8 cellular contexts compared by ENCODE assay signal in the genomic region with DNA sequence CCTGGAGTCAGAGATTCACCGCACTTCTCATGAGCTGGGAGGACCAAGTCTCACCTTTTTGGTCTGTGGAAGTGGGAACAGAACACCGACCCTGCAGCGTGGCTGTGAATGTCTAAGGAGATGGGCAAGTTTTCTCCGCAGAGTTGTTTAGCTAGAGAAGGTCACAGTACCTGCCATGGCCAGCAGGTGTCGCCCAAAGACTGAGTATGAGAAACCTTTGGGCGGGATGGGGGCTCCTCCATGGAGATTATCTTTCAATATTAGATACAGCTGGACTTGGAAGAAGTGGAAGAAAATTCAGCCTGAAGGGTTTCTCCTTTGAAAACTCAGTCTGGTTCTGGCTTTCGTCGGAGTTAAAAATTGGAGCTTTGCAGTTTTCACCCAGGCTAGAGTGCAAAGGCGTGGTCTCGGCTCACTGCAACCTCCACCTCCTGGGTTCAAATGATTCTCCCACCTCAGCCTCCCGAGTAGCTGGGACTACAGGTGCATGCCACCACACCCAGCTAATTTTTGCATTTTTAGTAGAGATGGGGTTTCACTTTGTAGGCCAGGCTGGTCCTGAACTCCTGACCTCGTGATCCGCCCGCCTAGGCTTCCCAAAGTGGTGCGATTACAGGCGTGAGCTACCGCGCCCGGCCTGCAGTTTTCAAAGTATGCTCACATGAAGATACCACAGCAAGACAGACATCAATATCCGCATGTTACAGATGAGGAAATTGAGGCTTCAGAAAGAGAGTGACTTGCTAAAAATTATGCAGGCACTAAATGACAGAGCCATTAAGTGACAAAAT. TPM values are rescaled to one million over a fixed set of nuclear protein-coding genes. Genes with fewer than 3 reads are reported as not detected.
DNase-seq lines count a peak whose midpoint lies in the region; ATAC-seq, FAIRE-seq and TF ChIP-seq lines count a peak whose summit lies in the region.

No MANE protein-coding gene starts in this region.

- TF ChIP-seq CTCF in endothelial cell of umbilical vein (IDR thresholded peaks at IDR 0.05; ENCODE audit: extremely low read depth in 1 of 2, insufficient read depth in 1 of 2, low read depth in 1 of 2, low read length in 2 of 2), result peak; percentile 81 to 92
- TF ChIP-seq CTCF in mucosa of descending colon (IDR thresholded peaks at IDR 0.05), result peak; percentile 72

- intact Hi-C loops in endothelial cell of umbilical vein (cut with micrococcal nuclease) (loop anchor here (1.0 kb wide), 3 partner anchors 10 to 246 kb away; no protein-coding TSS in a partner anchor), mucosa of descending colon (cut with DNase I, micrococcal nuclease) (loop anchor here in 1 of 2 donors (5.0 kb wide), 1 partner anchor 380 kb away; no protein-coding TSS in a partner anchor)

- no peaks in the 10 kb centered on the region for H3K9me1 ChIP-seq in endothelial cell of umbilical vein (replicated peaks; ENCODE audit: control insufficient read depth, extremely low read depth, insufficient read depth, low read length)

- H3K9me3 ChIP-seq in endothelial cell of umbilical vein (replicated peaks; ENCODE audit: control insufficient read depth, insufficient read depth, low read length) (no peaks in the 10 kb centered on the region), mucosa of descending colon (no peaks in the 10 kb centered on the region)

- peaks cover 39 to 49% of the 10 kb centered on the region in 2 donors for H3K4me1 Mint-ChIP-seq in stimulated activated naive B cell treated with anti-CD40 and anti-IgM and Interleukin-4, amounts not matched to agents 10 μg/mL and 1 μg/mL and 100 μg/mL, for 72 hours

- H3K36me3 ChIP-seq in endothelial cell of umbilical vein (ENCODE audit: control insufficient read depth in 2 of 2, extremely low read depth in 1 of 2, insufficient read depth in 2 of 2, low read length in 2 of 2), result no peaks in the 10 kb centered on the region
- no peaks in the 10 kb centered on the region for H3K36me3 ChIP-seq in mucosa of descending colon (ENCODE audit: low read depth)

- H3K4me1 ChIP-seq in endothelial cell of umbilical vein (ENCODE audit: control insufficient read depth, extremely low read depth, insufficient read depth, low read length) (no peaks in the 10 kb centered on the region), mucosa of descending colon (ENCODE audit: low read depth) (peaks cover 23% of the 10 kb centered on the region)

- no peak overlapping the region for H3K4me3 ChIP-seq in endothelial cell of umbilical vein (replicated peaks in 1 of 3; ENCODE audit: insufficient read depth in 1 of 3, low read depth in 1 of 3, low read length in 3 of 3)
- H3K4me3 ChIP-seq in mucosa of descending colon, result no peak overlapping the region

- peak; percentile 84 for FAIRE-seq in endothelial cell of umbilical vein (lab: Jason Lieb, UNC)

- H3K27ac Mint-ChIP-seq in stimulated activated naive B cell treated with anti-CD40 and anti-IgM and Interleukin-4, amounts not matched to agents 10 μg/mL and 1 μg/mL and 100 μg/mL, for 72 hours, result no peak overlapping the region

- DNase-seq in AG20443 (ENCODE audit: low spot score) (peak; percentile 82), NCI-H774 (lab: John Stamatoyannopoulos, UW) (peak; percentile 41), endothelial cell of umbilical vein (ENCODE audit: low read depth, low spot score) (peak; percentile 47), mucosa of descending colon (peak in 2 of 3 donors; percentile 84 to 96)
- DNase-seq in activated CD8-positive, alpha-beta memory T cell treated with anti-CD3 and anti-CD28 coated beads for 24 hours, result peak; percentile 87
- DNase-seq in stimulated activated naive B cell treated with anti-CD40 and anti-IgM and Interleukin-4, amounts not matched to agents 10 μg/mL and 1 μg/mL and 100 μg/mL, for 72 hours, result no peak

- no peak for TF ChIP-seq POLR2A in endothelial cell of umbilical vein (IDR thresholded peaks at IDR 0.05; ENCODE audit: low read depth, low read length)

- no peaks in the 10 kb centered on the region for H3K27me3 Mint-ChIP-seq in stimulated activated naive B cell treated with anti-CD40 and anti-IgM and Interleukin-4, amounts not matched to agents 10 μg/mL and 1 μg/mL and 100 μg/mL, for 72 hours

- no peak overlapping the region for H3K4me2 ChIP-seq in endothelial cell of umbilical vein (ENCODE audit: insufficient read depth, low read length)

- H3K27me3 ChIP-seq in endothelial cell of umbilical vein (ENCODE audit: control insufficient read depth in 2 of 2, insufficient read depth in 2 of 2, low read length in 2 of 2), result peaks cover 1 to 5% of the 10 kb centered on the region in 2 experiments

- no peak overlapping the region for H3K27ac ChIP-seq in endothelial cell of umbilical vein (ENCODE audit: insufficient read depth, low read depth, low read length)

- H3K9ac ChIP-seq in endothelial cell of umbilical vein (replicated peaks; ENCODE audit: extremely low read depth, insufficient read depth, low read length), result no peak overlapping the region

- H3K9me3 Mint-ChIP-seq in stimulated activated naive B cell treated with anti-CD40 and anti-IgM and Interleukin-4, amounts not matched to agents 10 μg/mL and 1 μg/mL and 100 μg/mL, for 72 hours, result no peaks in the 10 kb centered on the region

- no TSS peak for BruUV-seq in endothelial cell of umbilical vein (replicated peaks; lab: Mats Ljungman, UMichigan)

- no peak overlapping the region for H3K4me3 Mint-ChIP-seq in stimulated activated naive B cell treated with anti-CD40 and anti-IgM and Interleukin-4, amounts not matched to agents 10 μg/mL and 1 μg/mL and 100 μg/mL, for 72 hours

- ATAC-seq in GM21528 (IDR thresholded peaks at IDR 0.05; ENCODE audit: low FRiP score, unreplicated experiment) (peak; percentile 50), mucosa of descending colon (peak; percentile 68), HG03108 (IDR thresholded peaks at IDR 0.05; ENCODE audit: unreplicated experiment) (no peak)
- peak; percentile 56 to 65 for ATAC-seq in stimulated activated naive B cell treated with anti-CD40 and anti-IgM and Interleukin-4, amounts not matched to agents 10 μg/mL and 1 μg/mL and 100 μg/mL, for 72 hours (replicated peaks)

- POLR2A ChIA-PET in endothelial cell of umbilical vein (lab: Charles Lee), result no interaction called here

- CTCF ChIA-PET in endothelial cell of umbilical vein (lab: Charles Lee), result interaction anchor here (0.6 to 5.1 kb wide), 38 partner anchors 9 to 882 kb away, joined by 3 to 213 read pairs (median 4); a partner anchor contains a TSS

- no peaks in the 10 kb centered on the region for H3K79me2 ChIP-seq in endothelial cell of umbilical vein (ENCODE audit: control insufficient read depth, insufficient read depth, low read length)

- H4K20me1 ChIP-seq in endothelial cell of umbilical vein (replicated peaks; ENCODE audit: control insufficient read depth, extremely low read depth, insufficient read depth, low read length), result no peaks in the 10 kb centered on the region

- H2AFZ ChIP-seq in endothelial cell of umbilical vein (ENCODE audit: low read depth, low read length), result no peak overlapping the region

- H3K36me3 Mint-ChIP-seq in stimulated activated naive B cell treated with anti-CD40 and anti-IgM and Interleukin-4, amounts not matched to agents 10 μg/mL and 1 μg/mL and 100 μg/mL, for 72 hours, result peaks cover 11 to 66% of the 10 kb centered on the region in 2 donors

- dilution Hi-C loops in endothelial cell of umbilical vein (cut with MboI; ENCODE audit: extremely low pct_ligation_motif_present, low sequenced_read_pairs), result no loop called here

TF ChIP-seq in endothelial cell of umbilical vein, 7 proteins besides CTCF, POLR2A, EP300 and RAD21:
- TF ChIP-seq, protein P1, sequence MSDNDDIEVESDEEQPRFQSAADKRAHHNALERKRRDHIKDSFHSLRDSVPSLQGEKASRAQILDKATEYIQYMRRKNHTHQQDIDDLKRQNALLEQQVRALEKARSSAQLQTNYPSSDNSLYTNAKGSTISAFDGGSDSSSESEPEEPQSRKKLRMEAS (IDR thresholded peaks at IDR 0.05; ENCODE audit: insufficient read depth, insufficient read length), result no peak
- TF ChIP-seq FOS (IDR thresholded peaks at IDR 0.05; ENCODE audit: borderline replicate concordance, insufficient read depth, low read length) (no peak), POLR2AphosphoS5 (IDR thresholded peaks at IDR 0.05; ENCODE audit: insufficient read depth, low read depth, low read length) (no peak), JUN (IDR thresholded peaks at IDR 0.05; ENCODE audit: borderline replicate concordance, insufficient read depth, insufficient read length, low read depth) (no peak), GATA2 (IDR thresholded peaks at IDR 0.05; ENCODE audit: insufficient read depth, insufficient read length, low read depth, low read length) (no peak), MYC (IDR thresholded peaks at IDR 0.05; ENCODE audit: low read depth, low read length) (no peak), EZH2 (IDR thresholded peaks at IDR 0.05; ENCODE audit: borderline replicate concordance, low read depth, low read length, severe bottlenecking) (no peak)

RNA-seq across cellular contexts. Expression of a gene that starts 10.7 kb away (rescaled TPM):
- not detected in 2 replicates for total RNA-seq in endothelial cell of umbilical vein
- not detected in 2 replicates for polyA plus RNA-seq in endothelial cell of umbilical vein
- not detected in 2 replicates for polyA plus RNA-seq in endothelial cell of umbilical vein (2011; cell fraction: cytosol; rRNA removed)
- not detected in 2 replicates for polyA plus RNA-seq in endothelial cell of umbilical vein (2011; cell fraction: nucleus; rRNA removed)
- polyA plus RNA-seq in endothelial cell of umbilical vein (2012), result not detected in 2 replicates
- polyA minus RNA-seq in endothelial cell of umbilical vein, result not detected in 2 replicates
- polyA minus RNA-seq in endothelial cell of umbilical vein (2011; cell fraction: cytosol; rRNA and poly(A)+ RNA removed), result not detected
- not detected in 2 replicates for polyA minus RNA-seq in endothelial cell of umbilical vein (2011; cell fraction: nucleus; rRNA and poly(A)+ RNA removed)
- 1 to 10 TPM; 5.0 to 5.5 (median 5.3) TPM for total RNA-seq in mucosa of descending colon

RNA-seq across cellular contexts. Expression of a gene that starts 16.9 kb away (rescaled TPM):
- total RNA-seq in endothelial cell of umbilical vein, result 0.72 and 1.8 TPM in 2 replicates
- 0.99 and 1.9 TPM in 2 replicates for polyA plus RNA-seq in endothelial cell of umbilical vein
- 1.1 TPM in 2 replicates for polyA plus RNA-seq in endothelial cell of umbilical vein (2011; cell fraction: cytosol; rRNA removed)
- 0.24 and 0.48 TPM in 2 replicates for polyA plus RNA-seq in endothelial cell of umbilical vein (2011; cell fraction: nucleus; rRNA removed)
- 1.3 and 1.7 TPM in 2 replicates for polyA plus RNA-seq in endothelial cell of umbilical vein (2012)
- 0.58 and 1.1 TPM in 2 replicates for polyA minus RNA-seq in endothelial cell of umbilical vein
- polyA minus RNA-seq in endothelial cell of umbilical vein (2011; cell fraction: cytosol; rRNA and poly(A)+ RNA removed), result not detected
- polyA minus RNA-seq in endothelial cell of umbilical vein (2011; cell fraction: nucleus; rRNA and poly(A)+ RNA removed), result 1.1 TPM in 1 of 2 replicates, not detected in the other
- total RNA-seq in mucosa of descending colon, result 1 to 10 TPM; 1.2 to 9.1 (median 1.5) TPM
